8 cellular contexts compared by ENCODE assay signal in the genomic region with DNA sequence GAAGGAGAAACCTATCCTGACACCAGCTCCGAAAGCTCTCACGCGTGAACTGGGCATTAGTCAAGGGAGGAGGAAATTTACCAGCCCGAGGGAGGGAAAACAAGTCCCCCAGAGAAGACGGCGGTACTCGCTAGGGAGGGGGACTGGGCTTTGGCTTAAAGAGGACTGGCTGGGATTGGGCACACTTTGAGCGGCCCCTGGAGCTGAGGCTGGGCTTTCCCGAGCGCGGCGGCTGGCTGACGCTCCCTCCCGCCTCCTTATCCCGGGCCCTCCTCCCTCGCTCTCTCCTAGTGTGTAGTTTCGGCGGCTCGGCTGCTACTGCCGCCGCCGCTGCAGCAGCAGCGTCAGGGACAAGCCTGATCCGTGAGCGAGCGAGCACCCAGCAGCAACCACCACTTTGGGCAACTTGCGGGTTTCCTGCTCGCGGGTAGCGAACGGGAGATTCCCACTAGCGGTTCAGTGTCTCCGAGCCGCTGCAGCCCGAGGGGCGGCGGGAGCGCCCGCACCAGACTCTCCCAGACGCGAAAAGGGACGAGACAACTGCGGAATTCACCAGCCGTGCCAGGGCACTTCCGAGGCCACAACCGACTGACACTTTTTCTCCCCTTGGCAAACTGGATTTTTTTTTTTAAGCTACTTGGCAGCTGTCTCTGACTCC. TPM values are rescaled to one million over a fixed set of nuclear protein-coding genes. Genes with fewer than 3 reads are reported as not detected.
DNase-seq lines count a peak whose midpoint lies in the region; ATAC-seq and TF ChIP-seq lines count a peak whose summit lies in the region.

No MANE protein-coding gene starts in this region.

- DNase-seq in natural killer cell (no peak), NCI-H69 (lab: John Stamatoyannopoulos, UW) (peak; percentile 56), coronary artery (ENCODE audit: low spot score) (peak; percentile 91), left colon (peak; percentile 33 to 34), suprapubic skin (ENCODE audit: low spot score in 2 of 2) (peak in 1 of 2 donors; percentile 79), middle frontal gyrus (ENCODE audit: extremely low spot score, low spot score) (no peak)
- no peak for DNase-seq in natural killer cell treated with Interleukin-12 subunit alpha and Interleukin-12 subunit beta and Interleukin-15 and Interleukin-18, amount 100 ng/mL, for 72 hours (ENCODE audit: low spot score)
- DNase-seq in activated effector memory CD4-positive, alpha-beta T cell treated with Interleukin-2 at 50 U/mL for 16 hours, result no peak

- TF ChIP-seq POLR2A in suprapubic skin (IDR thresholded peaks at IDR 0.05), result no peak

- 0% methylated on average over 37 of the region's 46 CpGs for WGBS in suprapubic skin

- H3K4me3 Mint-ChIP-seq in natural killer cell, result peak overlapping the region; percentile 25
- H3K4me3 Mint-ChIP-seq in natural killer cell treated with Interleukin-12 subunit alpha and Interleukin-12 subunit beta and Interleukin-15 and Interleukin-18, amount 100 ng/mL, for 72 hours, result no peak overlapping the region

- H3K27ac ChIP-seq in coronary artery (peak overlapping the region; percentile 47 to 93), suprapubic skin (peak overlapping the region; percentile 65)

- no peak for TF ChIP-seq EP300 in suprapubic skin (IDR thresholded peaks at IDR 0.05)

- no peaks in the 10 kb centered on the region for H3K9me3 ChIP-seq in suprapubic skin

- H3K27me3 ChIP-seq in suprapubic skin, result peaks cover 44% of the 10 kb centered on the region

- peaks cover 0 to 2% of the 10 kb centered on the region in 2 donors for H3K9me3 Mint-ChIP-seq in natural killer cell
- no peaks in the 10 kb centered on the region for H3K9me3 Mint-ChIP-seq in natural killer cell treated with Interleukin-12 subunit alpha and Interleukin-12 subunit beta and Interleukin-15 and Interleukin-18, amount 100 ng/mL, for 72 hours

- H3K4me3 ChIP-seq in coronary artery, result peak overlapping the region; percentile 91
- peak overlapping the region; percentile 74 for H3K4me3 ChIP-seq in suprapubic skin

- H3K4me1 ChIP-seq in suprapubic skin, result peaks cover 61% of the 10 kb centered on the region

- H3K4me1 Mint-ChIP-seq in natural killer cell, result peaks cover 26 to 29% of the 10 kb centered on the region in 2 donors
- H3K4me1 Mint-ChIP-seq in natural killer cell treated with Interleukin-12 subunit alpha and Interleukin-12 subunit beta and Interleukin-15 and Interleukin-18, amount 100 ng/mL, for 72 hours (ENCODE audit: low read depth in 2 of 2), result peaks cover 13 to 30% of the 10 kb centered on the region in 2 donors

- peaks cover 6% of the 10 kb centered on the region for H3K36me3 Mint-ChIP-seq in natural killer cell
- H3K36me3 Mint-ChIP-seq in natural killer cell treated with Interleukin-12 subunit alpha and Interleukin-12 subunit beta and Interleukin-15 and Interleukin-18, amount 100 ng/mL, for 72 hours, result peaks cover 15% of the 10 kb centered on the region

- peaks cover 32 to 50% of the 10 kb centered on the region in 2 donors for H3K27me3 Mint-ChIP-seq in natural killer cell (ENCODE audit: low read depth in 2 of 2)
- peaks cover 17 to 31% of the 10 kb centered on the region in 2 donors for H3K27me3 Mint-ChIP-seq in natural killer cell treated with Interleukin-12 subunit alpha and Interleukin-12 subunit beta and Interleukin-15 and Interleukin-18, amount 100 ng/mL, for 72 hours

- TF ChIP-seq CTCF in natural killer cell (IDR thresholded peaks at IDR 0.05) (no peak), coronary artery (IDR thresholded peaks at IDR 0.05) (no peak), suprapubic skin (IDR thresholded peaks at IDR 0.05) (no peak)

- H3K27ac Mint-ChIP-seq in natural killer cell, result no peak overlapping the region
- H3K27ac Mint-ChIP-seq in natural killer cell treated with Interleukin-12 subunit alpha and Interleukin-12 subunit beta and Interleukin-15 and Interleukin-18, amount 100 ng/mL, for 72 hours, result no peak overlapping the region

- intact Hi-C loops in natural killer cell (cut with micrococcal nuclease) (no loop called here), left colon (cut with DNase I, micrococcal nuclease) (loop anchor here in 1 of 2 donors (10.0 kb wide), 1 partner anchor 135 kb away; no protein-coding TSS in a partner anchor)

- no peaks in the 10 kb centered on the region for H3K36me3 ChIP-seq in suprapubic skin

- ATAC-seq in natural killer cell (no peak), left colon (peak; percentile 47)
- no peak for ATAC-seq in natural killer cell treated with Interleukin-12 subunit alpha and Interleukin-12 subunit beta and Interleukin-15 and Interleukin-18, amount 100 ng/mL, for 72 hours

RNA-seq across cellular contexts. Expression of a gene that starts 0.7 kb away (rescaled TPM):
- total RNA-seq in natural killer cell (not detected), left colon (10 to 100 TPM in 1 of 2 donors, 1 to 10 TPM in 1; 2.6 to 15.6 TPM), suprapubic skin (10 to 100 TPM; 38.1 to 70.0 (median 44.0) TPM)
- total RNA-seq in natural killer cell treated with Interleukin-12 subunit alpha and Interleukin-12 subunit beta and Interleukin-15 and Interleukin-18, amount 100 ng/mL, for 72 hours, result not detected

Comparison
In these comparisons a context has a peak if more than half of its experiments do, and no peak if none do; other contexts are left out.
1. DNase-seq: peak in NCI-H69 (single experiment), coronary artery (single experiment) and left colon (2 of 2); none in natural killer cell (single experiment), natural killer cell treated with Interleukin-12 subunit alpha and Interleukin-12 subunit beta and Interleukin-15 and Interleukin-18, amount 100 ng/mL, for 72 hours (single experiment), middle frontal gyrus (single experiment) and activated effector memory CD4-positive, alpha-beta T cell treated with Interleukin-2 at 50 U/mL for 16 hours (single experiment).